In genomic region chr16:2428787-2429036, GRCh38 we compare ENCODE assay signal across 8 cellular contexts. TPM values are rescaled to one million over a fixed set of nuclear protein-coding genes. Genes with fewer than 3 reads are reported as not detected.
DNase-seq lines count a peak whose midpoint lies in the region; ATAC-seq, FAIRE-seq and TF ChIP-seq lines count a peak whose summit lies in the region.

No MANE protein-coding gene starts in this region.

- H3K27me3 ChIP-seq in gastroesophageal sphincter (no peaks in the 10 kb centered on the region), gastrocnemius medialis (no peaks in the 10 kb centered on the region)

- ATAC-seq in GM19025 (IDR thresholded peaks at IDR 0.05; ENCODE audit: low read depth, unreplicated experiment) (peak; percentile 11), gastroesophageal sphincter (peak; percentile 57), gastrocnemius medialis (peak; percentile 55 to 71), GM21723 (IDR thresholded peaks at IDR 0.05; ENCODE audit: unreplicated experiment) (no peak)

- TF ChIP-seq POLR2A in gastroesophageal sphincter (IDR thresholded peaks at IDR 0.05): peak in 1 of 2 donors; percentile 18
- TF ChIP-seq POLR2A in gastrocnemius medialis (IDR thresholded peaks at IDR 0.05): no peak

- H3K4me1 ChIP-seq in gastroesophageal sphincter (peaks cover 0 to 20% (median 10%) of the 10 kb centered on the region in 3 donors), gastrocnemius medialis (peaks cover 6 to 8% of the 10 kb centered on the region in 2 donors)

- peaks cover 34% of the 10 kb centered on the region for H3K36me3 ChIP-seq in SK-N-MC (ENCODE audit: insufficient read depth, low read length)
- peaks cover 0 to 7% of the 10 kb centered on the region in 2 donors for H3K36me3 ChIP-seq in gastroesophageal sphincter
- peaks cover 0 to 4% of the 10 kb centered on the region in 2 donors for H3K36me3 ChIP-seq in gastrocnemius medialis

- H3K9me3 ChIP-seq in SK-N-MC (ENCODE audit: low read depth, low read length) (no peaks in the 10 kb centered on the region), gastroesophageal sphincter (no peaks in the 10 kb centered on the region), gastrocnemius medialis (no peaks in the 10 kb centered on the region)

- TF ChIP-seq EP300 in gastroesophageal sphincter (IDR thresholded peaks at IDR 0.05): no peak

- intact Hi-C loops in gastrocnemius medialis (cut with DNase I; ENCODE audit: low total_unique reads): loop anchor here (1.0 to 10.0 kb wide), 4 partner anchors 32 to 88 kb away; partner anchors contain the start of genes ABCA3 and TEDC2

- TF ChIP-seq CTCF in gastroesophageal sphincter (IDR thresholded peaks at IDR 0.05) (peak in 1 of 4 experiments; percentile 7), gastrocnemius medialis (IDR thresholded peaks at IDR 0.05 in 4 of 5, conservative IDR thresholded peaks at IDR 0.05 in 1 of 5) (no peak)

- in situ Hi-C loops in gastrocnemius medialis (cut with MboI; ENCODE audit: low sequenced_read_pairs in 4 of 4): no loop called here

- H3K27ac ChIP-seq in SK-N-MC (peak overlapping the region; percentile 50; the same call in 1 of the 2 replicates), gastroesophageal sphincter (peak overlapping the region in 3 of 4 donors; percentile 83 to 85 (median 84)), gastrocnemius medialis (peak overlapping the region; percentile 66 to 78 (median 74))

- peak overlapping the region; percentile 92 for H3K4me3 ChIP-seq in SK-N-MC
- H3K4me3 ChIP-seq in gastroesophageal sphincter: peak overlapping the region; percentile 61 to 91
- peak overlapping the region; percentile 64 to 94 (median 80) for H3K4me3 ChIP-seq in gastrocnemius medialis

- DNase-seq in SK-N-MC (ENCODE audit: low read depth, low spot score) (no peak), gastrocnemius medialis (no peak), amygdala (lab: John Stamatoyannopoulos, UW) (no peak), frontal cortex (ENCODE audit: low spot score in 2 of 2) (no peak), NCI-H526 treated with DMSO at 0.1 percent for 48 hours (lab: John Stamatoyannopoulos, UW) (no peak)

- WGBS in gastroesophageal sphincter (ENCODE audit: low coverage in 1 of 2), 2 donors: no CpG with 5 or more reads among the region's 24 CpGs

- peak overlapping the region; percentile 90 for H3K9ac ChIP-seq in SK-N-MC (ENCODE audit: insufficient read length)

- FAIRE-seq in frontal cortex (lab: Jason Lieb, UNC): no peak

RNA-seq across cellular contexts. Expression of gene CCNF, which starts 0.5 kb away (rescaled TPM):
- total RNA-seq in gastroesophageal sphincter: 1 to 10 TPM in 2 of 4 donors, under 1 TPM in 2; 0.27 to 2.1 (median 0.82) TPM
- total RNA-seq in gastrocnemius medialis: 1 to 10 TPM; 1.8 to 3.6 (median 2.4) TPM
- 12.6 TPM for total RNA-seq in frontal cortex

RNA-seq across cellular contexts. Expression of gene TEDC2, which starts 31.2 kb away (rescaled TPM):
- 1 to 10 TPM in 2 of 4 donors, not detected in 2; 1.0 to 2.5 TPM for total RNA-seq in gastroesophageal sphincter
- total RNA-seq in gastrocnemius medialis: under 1 TPM in 2 of 4 donors, not detected in 2; 0.33 to 0.91 TPM
- total RNA-seq in frontal cortex: 7.7 TPM

RNA-seq across cellular contexts. Expression of gene NTN3, which starts 42.4 kb away (rescaled TPM):
- not detected for total RNA-seq in gastroesophageal sphincter
- not detected for total RNA-seq in gastrocnemius medialis
- 3.3 TPM for total RNA-seq in frontal cortex

RNA-seq across cellular contexts. Expression of gene TBC1D24, which starts 46.2 kb away (rescaled TPM):
- total RNA-seq in gastroesophageal sphincter (10 to 100 TPM in 3 of 4 donors, 1 to 10 TPM in 1; 6.2 to 18.4 (median 14.2) TPM), gastrocnemius medialis (10 to 100 TPM in 2 of 4 donors, 1 to 10 TPM in 2; 8.7 to 14.8 (median 9.9) TPM), frontal cortex (24.5 TPM)
